18 cellular contexts compared by ENCODE assay signal in the genomic region with DNA sequence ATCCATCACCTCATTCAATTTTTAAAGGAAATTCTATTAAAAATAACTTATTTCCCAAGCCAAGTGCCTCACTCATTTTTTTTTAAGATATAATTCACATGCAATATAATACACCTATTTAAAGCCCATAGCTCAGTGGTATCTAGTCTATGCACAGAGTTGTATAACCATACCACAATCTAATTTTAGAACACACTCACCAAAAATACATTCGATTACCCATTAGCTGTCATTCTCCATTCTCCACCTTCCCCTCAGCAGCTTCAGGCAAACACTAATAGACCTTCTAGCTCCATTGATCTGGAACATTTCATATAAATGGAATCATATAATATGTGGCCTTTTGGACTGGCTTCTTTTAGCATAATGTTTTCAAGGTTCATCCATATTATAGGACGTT. TPM values are rescaled to one million over a fixed set of nuclear protein-coding genes. Genes with fewer than 3 reads are reported as not detected.
A peak's percentile ranks its signal among the peaks of the same experiment; 100 is the strongest.
DNase-seq lines count a peak whose midpoint lies in the region; ATAC-seq and TF ChIP-seq lines count a peak whose summit lies in the region.
"Had no signal": no experiment of that assay in that cellular context is flagged by ENCODE, and none has a peak within 500 bp of the region (broad histone marks: within the 10 kb centered on the region; RNA-seq: fewer than 3 reads in every experiment).

No MANE protein-coding gene starts in this region.

- peak overlapping the region; percentile 2 for H3K27ac Mint-ChIP-seq in mesothelial cell of epicardium
- H3K27ac Mint-ChIP-seq in activated T-cell treated with anti-CD3 and anti-CD28 coated beads, Interleukin-2, amount 50 U/mL, for 24 hours, result no peak overlapping the region
- H3K27ac Mint-ChIP-seq: HFFc6, T-cell had no signal

- peak overlapping the region; percentile 5; the same call in 1 of the 2 replicates for H3K4me3 ChIP-seq in GM08714 (ENCODE audit: low read length)
- H3K4me3 ChIP-seq: A549 had no signal

- H3K4me1 Mint-ChIP-seq in mesothelial cell of epicardium, result peaks cover 28% of the 10 kb centered on the region
- H3K4me1 Mint-ChIP-seq in activated T-cell treated with anti-CD3 and anti-CD28 coated beads, Interleukin-2, amount 50 U/mL, for 24 hours (ENCODE audit: low read depth), result peaks cover 32% of the 10 kb centered on the region

- no peaks in the 10 kb centered on the region for H3K27me3 Mint-ChIP-seq in mesothelial cell of epicardium (ENCODE audit: low read depth)
- H3K27me3 Mint-ChIP-seq in activated T-cell treated with anti-CD3 and anti-CD28 coated beads, Interleukin-2, amount 50 U/mL, for 24 hours, result peaks cover 15% of the 10 kb centered on the region
- H3K27me3 Mint-ChIP-seq: T-cell had no signal

- ATAC-seq in GM18870 (IDR thresholded peaks at IDR 0.05; ENCODE audit: unreplicated experiment), result peak; percentile 32
- ATAC-seq in HG03469 (IDR thresholded peaks at IDR 0.05; ENCODE audit: unreplicated experiment), result peak; percentile 35
- ATAC-seq in HG02870 (IDR thresholded peaks at IDR 0.05; ENCODE audit: unreplicated experiment), result no peak
- ATAC-seq in HG03175 (IDR thresholded peaks at IDR 0.05; ENCODE audit: unreplicated experiment), result no peak
- ATAC-seq: A549, T-cell had no signal

- TF ChIP-seq CTCF in mesothelial cell of epicardium (IDR thresholded peaks at IDR 0.05; ENCODE audit: unreplicated experiment), result no peak

- DNase-seq in mesothelial cell of epicardium (ENCODE audit: low spot score in 2 of 2, unreplicated experiment in 2 of 2), result no peak
- DNase-seq in nucleus accumbens (lab: John Stamatoyannopoulos, UW), result no peak
- no peak for DNase-seq in activated T-cell treated with anti-CD3 and anti-CD28 coated beads, Interleukin-2, amount 50 U/mL, for 24 hours
- DNase-seq: GF-D8, HFFc6, NCI-H1105, NCI-H1694, NCI-H226, NCI-H524 treated with DMSO at 0.1 percent for 48 hours, SHP77, SK-N-SH, T-cell had no signal

- peaks cover 28% of the 10 kb centered on the region for H3K9me3 Mint-ChIP-seq in mesothelial cell of epicardium
- no peaks in the 10 kb centered on the region for H3K9me3 Mint-ChIP-seq in activated T-cell treated with anti-CD3 and anti-CD28 coated beads, Interleukin-2, amount 50 U/mL, for 24 hours

- peaks cover 27% of the 10 kb centered on the region for H3K36me3 Mint-ChIP-seq in mesothelial cell of epicardium
- no peaks in the 10 kb centered on the region for H3K36me3 Mint-ChIP-seq in activated T-cell treated with anti-CD3 and anti-CD28 coated beads, Interleukin-2, amount 50 U/mL, for 24 hours (ENCODE audit: low read depth)
- H3K36me3 Mint-ChIP-seq: T-cell had no signal

- H3K4me3 Mint-ChIP-seq in mesothelial cell of epicardium, result no peak overlapping the region
- H3K4me3 Mint-ChIP-seq in activated T-cell treated with anti-CD3 and anti-CD28 coated beads, Interleukin-2, amount 50 U/mL, for 24 hours, result no peak overlapping the region
- H3K4me3 Mint-ChIP-seq: HFFc6, T-cell had no signal

RNA-seq across cellular contexts. Expression of gene CLMN, which starts 49.5 kb away (rescaled TPM):
- total RNA-seq in mesothelial cell of epicardium, result 114 to 120 TPM (median 117 TPM) in 3 replicates

Comparison
In these comparisons a context has a peak if more than half of its experiments do, and no peak if none do; other contexts are left out.
1. ATAC-seq: peak in GM18870 (single experiment) and HG03469 (single experiment); none in HG02870 (single experiment) and HG03175 (single experiment).